Comparison of ENCODE assay signal across 18 cellular contexts in genomic region chr20:58967652-58968429, GRCh38. TPM values are rescaled to one million over a fixed set of nuclear protein-coding genes. Genes with fewer than 3 reads are reported as not detected.
A peak's percentile ranks its signal among the peaks of the same experiment; 100 is the strongest.
DNase-seq lines count a peak whose midpoint lies in the region; ATAC-seq, FAIRE-seq and TF ChIP-seq lines count a peak whose summit lies in the region.
"Had no signal": no experiment of that assay in that cellular context is flagged by ENCODE, and none has a peak within 500 bp of the region (broad histone marks: within the 10 kb centered on the region; RNA-seq: fewer than 3 reads in every experiment).

No MANE protein-coding gene starts in this region.

- peaks cover 4% of the 10 kb centered on the region for H3K9me3 Mint-ChIP-seq in osteocyte (ENCODE audit: unreplicated experiment)

- H3K4me1 ChIP-seq in HepG2 (ENCODE audit: insufficient read depth, low read length), result peaks cover 9% of the 10 kb centered on the region
- H3K4me1 ChIP-seq in right lobe of liver, result no peaks in the 10 kb centered on the region
- H3K4me1 ChIP-seq: BLaER1 had no signal

- POLR2A ChIA-PET in HepG2 (lab: Yijun Ruan, JAX), result interaction anchor here (2.3 kb wide), 1 partner anchor 13 kb away, joined by 12 read pairs; the partner anchor contains the start of gene NELFCD

- no peaks in the 10 kb centered on the region for H3K4me1 Mint-ChIP-seq in osteocyte (ENCODE audit: unreplicated experiment)
- H3K4me1 Mint-ChIP-seq: CD4-positive, alpha-beta memory T cell had no signal

- peaks cover 7 to 43% of the 10 kb centered on the region in 2 experiments; a peak in 4 of 5 replicates for H3K27me3 ChIP-seq in HepG2 (ENCODE audit: control insufficient read depth in 1 of 2, insufficient read depth in 2 of 2, low read length in 2 of 2)
- no peaks in the 10 kb centered on the region for H3K27me3 ChIP-seq in right lobe of liver
- H3K27me3 ChIP-seq: BLaER1 had no signal

- DNase-seq in HepG2 (ENCODE audit: low spot score) (no peak), right lobe of liver (no peak), ecto neural progenitor cell (ENCODE audit: low spot score) (peak; percentile 37), osteocyte (ENCODE audit: extremely low spot score, unreplicated experiment) (peak; percentile 65), DMS153 treated with DMSO at 0.1 percent for 48 hours (lab: John Stamatoyannopoulos, UW; ENCODE audit: unreplicated experiment) (no peak)
- DNase-seq in activated effector memory CD4-positive, alpha-beta T cell treated with Interleukin-2 at 50 U/mL for 16 hours, result no peak
- DNase-seq: 8988T; CD4-positive, alpha-beta memory T cell; DMS153; DMS79 treated with DMSO at 0.1 percent for 48 hours; GF-D8; HCEC 1CT had no signal

- FAIRE-seq in HepG2 (lab: Jason Lieb, UNC), result no peak
- FAIRE-seq: H54 had no signal

- no peak for TF ChIP-seq RAD21 in HepG2 (CRISPR knock-in tag; IDR thresholded peaks at IDR 0.05)

- H3K36me3 ChIP-seq in HepG2 (replicated peaks in 1 of 2; ENCODE audit: control insufficient read depth in 1 of 2, insufficient read depth in 2 of 2, low read length in 2 of 2), result no peaks in the 10 kb centered on the region
- H3K36me3 ChIP-seq in right lobe of liver, result no peaks in the 10 kb centered on the region
- H3K36me3 ChIP-seq: BLaER1 had no signal

- TF ChIP-seq CTCF in HepG2 (CRISPR knock-in tag; IDR thresholded peaks at IDR 0.05) (no peak; the same call in 1 of the 2 replicates), right lobe of liver (IDR thresholded peaks at IDR 0.05) (no peak), osteocyte (IDR thresholded peaks at IDR 0.05) (no peak)

- in situ Hi-C loops in HepG2 (cut with HindIII; ENCODE audit: extremely low pct_ligation_motif_present, low pct_unique_long_range_greater_than_20kb), result no loop called here

- CTCF ChIA-PET in HepG2 (lab: Yijun Ruan, JAX; ENCODE audit: low intra/inter-chr PET ratio, low total read pairs), result no interaction called here

- WGBS in HepG2 (ENCODE audit: low lambda C conversion rate), result 0% methylated on average over 10 of the region's 10 CpGs
- WGBS in right lobe of liver (ENCODE audit: insufficient coverage, low coverage, low lambda C conversion rate, missing lambda C conversion rate), result 0% methylated on average over 1 of the region's 10 CpGs

- ATAC-seq in HepG2 (peak; percentile 80), right lobe of liver (no peak), GM21723 (IDR thresholded peaks at IDR 0.05; ENCODE audit: unreplicated experiment) (no peak)

- H3K36me3 Mint-ChIP-seq in osteocyte (ENCODE audit: unreplicated experiment), result no peaks in the 10 kb centered on the region
- H3K36me3 Mint-ChIP-seq: CD14-positive monocyte; CD4-positive, alpha-beta memory T cell had no signal

- H3K4me3 ChIP-seq in HepG2 (replicated peaks in 1 of 3; ENCODE audit: insufficient read depth in 1 of 3, low read depth in 2 of 3, low read length in 3 of 3), result peak overlapping the region; percentile 3 to 58 (median 13); a peak in 3 of 6 replicates
- no peak overlapping the region for H3K4me3 ChIP-seq in right lobe of liver
- H3K4me3 ChIP-seq: BLaER1 had no signal

- no TSS peak for BruUV-seq in HepG2 (replicated peaks; lab: Mats Ljungman, UMichigan)

- H4K20me1 ChIP-seq in HepG2 (ENCODE audit: insufficient read depth, low read length), result no peaks in the 10 kb centered on the region
- H4K20me1 ChIP-seq: BLaER1 had no signal

- H3K27ac Mint-ChIP-seq in osteocyte (ENCODE audit: unreplicated experiment), result no peak overlapping the region
- H3K27ac Mint-ChIP-seq: CD14-positive monocyte; CD4-positive, alpha-beta memory T cell had no signal

- intact Hi-C loops in HepG2 (cut with micrococcal nuclease; ENCODE audit: unreplicated experiment) (loop anchor here (10.0 kb wide), 1 partner anchor 117 kb away; no protein-coding TSS in a partner anchor), right lobe of liver (cut with DNase I) (no loop called here)

- H3K9me3 ChIP-seq in HepG2 (ENCODE audit: low read length) (peaks cover 6% of the 10 kb centered on the region), right lobe of liver (no peaks in the 10 kb centered on the region)

- no peaks in the 10 kb centered on the region for H3K79me2 ChIP-seq in HepG2 (ENCODE audit: insufficient read depth, low read length)

- no peak overlapping the region for H3K27ac ChIP-seq in HepG2 (ENCODE audit: extremely low read length, insufficient read depth, low read length)
- H3K27ac ChIP-seq in right lobe of liver, result no peak overlapping the region
- H3K27ac ChIP-seq: BLaER1 had no signal

- no peak overlapping the region for H3K4me3 Mint-ChIP-seq in osteocyte (ENCODE audit: unreplicated experiment)
- H3K4me3 Mint-ChIP-seq: CD14-positive monocyte; CD4-positive, alpha-beta memory T cell had no signal

- H3K27me3 Mint-ChIP-seq in osteocyte (ENCODE audit: unreplicated experiment), result peaks cover 34% of the 10 kb centered on the region

- peak overlapping the region; percentile 22 for H2AFZ ChIP-seq in HepG2 (ENCODE audit: low read length)

- TF ChIP-seq POLR2A in HepG2 (IDR thresholded peaks at IDR 0.05; ENCODE audit: insufficient read depth in 1 of 2, low read depth in 2 of 2, low read length in 2 of 2), result no peak
- TF ChIP-seq POLR2A in right lobe of liver (IDR thresholded peaks at IDR 0.05), result no peak

- H3K4me2 ChIP-seq in HepG2 (ENCODE audit: low read depth, low read length), result peak overlapping the region; percentile 75
- H3K4me2 ChIP-seq: BLaER1 had no signal

- no peak for TF ChIP-seq EP300 in HepG2 (IDR thresholded peaks at IDR 0.05; ENCODE audit: low read depth in 2 of 2, low read length in 2 of 2)
- no peak for TF ChIP-seq EP300 in HepG2 (CRISPR knock-in tag; IDR thresholded peaks at IDR 0.05; ENCODE audit: borderline replicate concordance)

- no peak overlapping the region; the same call in 1 of the 2 replicates for H3K9ac ChIP-seq in HepG2 (ENCODE audit: insufficient read depth, low read depth, low read length)
- H3K9ac ChIP-seq: BLaER1 had no signal

RNA-seq across cellular contexts. Expression of gene NELFCD, which starts 13.2 kb away (rescaled TPM):
- total RNA-seq in HepG2 (2016; rRNA removed; fragmentation: Illumina TruSeq; extraction: Trizol) (159 and 160 TPM in 2 replicates), right lobe of liver (10 to 100 TPM; 31.1 to 41.4 (median 36.5) TPM), osteocyte (60.9 and 64.5 TPM in 2 replicates)
- total RNA-seq in HepG2 (2016; cell fraction: cytosol; rRNA removed; fragmentation: Illumina TruSeq; extraction: Trizol; ENCODE audit: low read depth), result 40.4 and 47.8 TPM in 2 replicates
- 132 and 155 TPM in 2 replicates for total RNA-seq in HepG2 (2016; cell fraction: insoluble cytoplasmic fraction; rRNA removed; fragmentation: Illumina TruSeq; extraction: Trizol)
- total RNA-seq in HepG2 (2016; cell fraction: membrane; rRNA removed; fragmentation: Illumina TruSeq; extraction: Trizol), result 73.6 and 76.0 TPM in 2 replicates
- 124 and 141 TPM in 2 replicates for total RNA-seq in HepG2 (2016; cell fraction: nucleus; rRNA removed; fragmentation: Illumina TruSeq; extraction: Trizol)
- polyA plus RNA-seq in HepG2 (2011; rRNA removed), result 168 and 203 TPM in 2 replicates
- 156 and 174 TPM in 2 replicates for polyA plus RNA-seq in HepG2 (2011; cell fraction: cytosol; rRNA removed)
- polyA plus RNA-seq in HepG2 (2011; cell fraction: nucleus; rRNA removed), result 553 and 648 TPM in 2 replicates
- polyA plus RNA-seq in HepG2 (2012), result 143 and 173 TPM in 2 replicates
- 31.7 and 32.2 TPM in 2 replicates for polyA plus RNA-seq in HepG2 (2016; cell fraction: cytosol; fragmentation: Illumina TruSeq; extraction: Trizol; ENCODE audit: low read depth)
- 140 and 169 TPM in 2 replicates for polyA plus RNA-seq in HepG2 (2016; cell fraction: insoluble cytoplasmic fraction; fragmentation: Illumina TruSeq; extraction: Trizol; ENCODE audit: low read depth)
- 55.0 and 56.1 TPM in 2 replicates for polyA plus RNA-seq in HepG2 (2016; cell fraction: membrane; fragmentation: Illumina TruSeq; extraction: Trizol; ENCODE audit: low read depth)
- 254 and 278 TPM in 2 replicates for polyA plus RNA-seq in HepG2 (2016; cell fraction: nucleus; fragmentation: Illumina TruSeq; extraction: Trizol; ENCODE audit: insufficient read depth, low read depth)
- polyA minus RNA-seq in HepG2 (2011; rRNA and poly(A)+ RNA removed; ENCODE audit: low replicate concordance), result 150 and 192 TPM in 2 replicates
- 74.9 and 79.5 TPM in 2 replicates for polyA minus RNA-seq in HepG2 (2011; cell fraction: cytosol; rRNA and poly(A)+ RNA removed)
- polyA minus RNA-seq in HepG2 (2011; cell fraction: nucleus; rRNA and poly(A)+ RNA removed), result 224 and 244 TPM in 2 replicates

RNA-seq across cellular contexts. Expression of gene CTSZ, which starts 39.2 kb away (rescaled TPM):
- total RNA-seq in HepG2 (2016; rRNA removed; fragmentation: Illumina TruSeq; extraction: Trizol) (not detected in 2 replicates), right lobe of liver (100 to 1,000 TPM; 198 to 296 (median 222) TPM), osteocyte (17.2 and 17.5 TPM in 2 replicates)
- not detected in 2 replicates for total RNA-seq in HepG2 (2016; cell fraction: cytosol; rRNA removed; fragmentation: Illumina TruSeq; extraction: Trizol; ENCODE audit: low read depth)
- not detected in 2 replicates for total RNA-seq in HepG2 (2016; cell fraction: insoluble cytoplasmic fraction; rRNA removed; fragmentation: Illumina TruSeq; extraction: Trizol)
- not detected in 2 replicates for total RNA-seq in HepG2 (2016; cell fraction: membrane; rRNA removed; fragmentation: Illumina TruSeq; extraction: Trizol)
- not detected in 2 replicates for total RNA-seq in HepG2 (2016; cell fraction: nucleus; rRNA removed; fragmentation: Illumina TruSeq; extraction: Trizol)
- 0.33 and 0.46 TPM in 2 replicates for polyA plus RNA-seq in HepG2 (2011; rRNA removed)
- polyA plus RNA-seq in HepG2 (2011; cell fraction: cytosol; rRNA removed), result 0.28 and 0.36 TPM in 2 replicates
- polyA plus RNA-seq in HepG2 (2011; cell fraction: nucleus; rRNA removed), result 0.23 and 0.59 TPM in 2 replicates
- 0.47 and 0.52 TPM in 2 replicates for polyA plus RNA-seq in HepG2 (2012)
- polyA plus RNA-seq in HepG2 (2016; cell fraction: cytosol; fragmentation: Illumina TruSeq; extraction: Trizol; ENCODE audit: low read depth), result not detected in 2 replicates
- polyA plus RNA-seq in HepG2 (2016; cell fraction: insoluble cytoplasmic fraction; fragmentation: Illumina TruSeq; extraction: Trizol; ENCODE audit: low read depth), result not detected in 2 replicates
- polyA plus RNA-seq in HepG2 (2016; cell fraction: membrane; fragmentation: Illumina TruSeq; extraction: Trizol; ENCODE audit: low read depth), result not detected in 2 replicates
- not detected in 2 replicates for polyA plus RNA-seq in HepG2 (2016; cell fraction: nucleus; fragmentation: Illumina TruSeq; extraction: Trizol; ENCODE audit: insufficient read depth, low read depth)
- 0.10 and 114 TPM in 2 replicates for polyA minus RNA-seq in HepG2 (2011; rRNA and poly(A)+ RNA removed; ENCODE audit: low replicate concordance)
- 0.70 TPM in 1 of 2 replicates, not detected in the other for polyA minus RNA-seq in HepG2 (2011; cell fraction: cytosol; rRNA and poly(A)+ RNA removed)
- 1.0 TPM in 1 of 2 replicates, not detected in the other for polyA minus RNA-seq in HepG2 (2011; cell fraction: nucleus; rRNA and poly(A)+ RNA removed)

RNA-seq across cellular contexts. Expression of gene TUBB1, which starts 51.4 kb away (rescaled TPM):
- total RNA-seq in HepG2 (2016; rRNA removed; fragmentation: Illumina TruSeq; extraction: Trizol), result 0.11 and 0.17 TPM in 2 replicates
- not detected in 2 replicates for total RNA-seq in HepG2 (2016; cell fraction: cytosol; rRNA removed; fragmentation: Illumina TruSeq; extraction: Trizol; ENCODE audit: low read depth)
- 0.17 and 0.25 TPM in 2 replicates for total RNA-seq in HepG2 (2016; cell fraction: insoluble cytoplasmic fraction; rRNA removed; fragmentation: Illumina TruSeq; extraction: Trizol)
- total RNA-seq in HepG2 (2016; cell fraction: membrane; rRNA removed; fragmentation: Illumina TruSeq; extraction: Trizol), result 0.07 TPM in 1 of 2 replicates, not detected in the other
- 0.09 and 0.16 TPM in 2 replicates for total RNA-seq in HepG2 (2016; cell fraction: nucleus; rRNA removed; fragmentation: Illumina TruSeq; extraction: Trizol)
- 51.5 and 57.6 TPM in 2 replicates for polyA plus RNA-seq in HepG2 (2011; rRNA removed)
- 32.3 and 32.4 TPM in 2 replicates for polyA plus RNA-seq in HepG2 (2011; cell fraction: cytosol; rRNA removed)
- polyA plus RNA-seq in HepG2 (2011; cell fraction: nucleus; rRNA removed), result 71.8 and 73.9 TPM in 2 replicates
- 7.2 and 22.3 TPM in 2 replicates for polyA plus RNA-seq in HepG2 (2012)
- polyA plus RNA-seq in HepG2 (2016; cell fraction: cytosol; fragmentation: Illumina TruSeq; extraction: Trizol; ENCODE audit: low read depth), result 0.03 TPM in 1 of 2 replicates, not detected in the other
- polyA plus RNA-seq in HepG2 (2016; cell fraction: insoluble cytoplasmic fraction; fragmentation: Illumina TruSeq; extraction: Trizol; ENCODE audit: low read depth), result 0.23 and 0.33 TPM in 2 replicates
- 0.05 and 0.07 TPM in 2 replicates for polyA plus RNA-seq in HepG2 (2016; cell fraction: membrane; fragmentation: Illumina TruSeq; extraction: Trizol; ENCODE audit: low read depth)
- 0.33 and 0.59 TPM in 2 replicates for polyA plus RNA-seq in HepG2 (2016; cell fraction: nucleus; fragmentation: Illumina TruSeq; extraction: Trizol; ENCODE audit: insufficient read depth, low read depth)
- 47.0 TPM in 1 of 2 replicates, not detected in the other for polyA minus RNA-seq in HepG2 (2011; rRNA and poly(A)+ RNA removed; ENCODE audit: low replicate concordance)
- 17.2 and 17.4 TPM in 2 replicates for polyA minus RNA-seq in HepG2 (2011; cell fraction: cytosol; rRNA and poly(A)+ RNA removed)
- 20.1 and 23.4 TPM in 2 replicates for polyA minus RNA-seq in HepG2 (2011; cell fraction: nucleus; rRNA and poly(A)+ RNA removed)
- 1 to 10 TPM in 1 of 6 experiments, under 1 TPM in 4, not detected in 1; 0.06 to 1.5 (median 0.31) TPM for total RNA-seq in right lobe of liver
- total RNA-seq in osteocyte, result not detected in 2 replicates
- total RNA-seq: A673; CD4-positive, alpha-beta memory T cell had no signal
- polyA plus RNA-seq: AG04450; CD4-positive, alpha-beta memory T cell had no signal

Comparison
In these comparisons a context has a peak if more than half of its experiments do, and no peak if none do; other contexts are left out.
1. H3K4me3 ChIP-seq: peak in HepG2 (3 of 3); none in right lobe of liver (0 of 3).
2. RNA of gene CTSZ, which starts 39.2 kb away (total RNA-seq): 198 to 296 TPM in right lobe of liver and 17.2 to 17.5 TPM in osteocyte; not detected in HepG2; every median in the first group is over 10 times any median in the second.
3. DNase-seq: peak in ecto neural progenitor cell (single experiment) and osteocyte (single experiment); none in HepG2 (single experiment), right lobe of liver (0 of 3), DMS153 treated with DMSO at 0.1 percent for 48 hours (single experiment) and activated effector memory CD4-positive, alpha-beta T cell treated with Interleukin-2 at 50 U/mL for 16 hours (single experiment).